26 cellular contexts compared by ENCODE assay signal in genomic region chr3:141271279-141272033, GRCh38. TPM values are rescaled to one million over a fixed set of nuclear protein-coding genes. Genes with fewer than 3 reads are reported as not detected.
DNase-seq lines count a peak whose midpoint lies in the region; TF ChIP-seq lines count a peak whose summit lies in the region.
"Had no signal": no experiment of that assay in that cellular context is flagged by ENCODE, and none has a peak within 500 bp of the region (broad histone marks: within the 10 kb centered on the region; RNA-seq: fewer than 3 reads in every experiment).

No MANE protein-coding gene starts in this region.

- TF ChIP-seq CTCF in Caco-2 (IDR thresholded peaks at IDR 0.05; ENCODE audit: insufficient read depth in 1 of 2, low read depth in 1 of 2, low read length in 1 of 2, severe bottlenecking in 1 of 2, unreplicated experiment in 1 of 2) (no peak), osteocyte (IDR thresholded peaks at IDR 0.05) (no peak)

- no peak overlapping the region for H3K27ac ChIP-seq in effector memory CD4-positive, alpha-beta T cell (ENCODE audit: insufficient read depth, low read length, poor library complexity, severe bottlenecking)
- H3K27ac ChIP-seq: foreskin keratinocyte, HL-60, psoas muscle, SK-N-MC, thoracic aorta, VCaP had no signal

- POLR2A ChIA-PET in Caco-2 (lab: Charles Lee) = no interaction called here

- H3K36me3 Mint-ChIP-seq in Caco-2 (ENCODE audit: insufficient read depth, unreplicated experiment) (peaks cover 12% of the 10 kb centered on the region), osteocyte (ENCODE audit: unreplicated experiment) (peaks cover 6% of the 10 kb centered on the region)
- H3K36me3 Mint-ChIP-seq in activated naive CD4-positive, alpha-beta T cell treated with anti-CD3 and anti-CD28 coated beads for 36 hours (ENCODE audit: low read depth) = peaks cover 2% of the 10 kb centered on the region

- H3K4me1 ChIP-seq in Caco-2 = peaks cover 29% of the 10 kb centered on the region
- H3K4me1 ChIP-seq in effector memory CD4-positive, alpha-beta T cell (ENCODE audit: control insufficient read depth, insufficient read depth, low read length, poor library complexity, severe bottlenecking) = peaks cover 20% of the 10 kb centered on the region

- no peaks in the 10 kb centered on the region; the same call in 1 of the 2 replicates for H3K36me3 ChIP-seq in Caco-2 (ENCODE audit: control insufficient read depth, insufficient read depth, low read length)
- no peaks in the 10 kb centered on the region for H3K36me3 ChIP-seq in effector memory CD4-positive, alpha-beta T cell (ENCODE audit: control insufficient read depth, insufficient read depth, low read length)
- H3K36me3 ChIP-seq: thoracic aorta had no signal

- H3K4me3 Mint-ChIP-seq in Caco-2 (ENCODE audit: unreplicated experiment) = no peak overlapping the region
- H3K4me3 Mint-ChIP-seq in osteocyte (ENCODE audit: unreplicated experiment) = no peak overlapping the region
- no peak overlapping the region for H3K4me3 Mint-ChIP-seq in activated naive CD4-positive, alpha-beta T cell treated with anti-CD3 and anti-CD28 coated beads for 36 hours
- H3K4me3 Mint-ChIP-seq: activated CD4-positive, alpha-beta T cell treated with anti-CD3 and anti-CD28 coated beads, Interleukin-2, amount 10 ng/mL, durations not matched to agents 7 days and 5 days; neural crest cell had no signal

- BruUV-seq in Caco-2 (replicated peaks; lab: Mats Ljungman, UMichigan) = no TSS peak

- peaks cover 27% of the 10 kb centered on the region for H3K4me1 Mint-ChIP-seq in Caco-2 (ENCODE audit: low read depth, unreplicated experiment)
- peaks cover 28% of the 10 kb centered on the region for H3K4me1 Mint-ChIP-seq in osteocyte (ENCODE audit: unreplicated experiment)
- peaks cover 38% of the 10 kb centered on the region for H3K4me1 Mint-ChIP-seq in activated naive CD4-positive, alpha-beta T cell treated with anti-CD3 and anti-CD28 coated beads for 36 hours (ENCODE audit: low read depth)

- intact Hi-C loops in Caco-2 (cut with micrococcal nuclease; ENCODE audit: unreplicated experiment) = no loop called here
- intact Hi-C loops in activated naive CD4-positive, alpha-beta T cell treated with anti-CD3 and anti-CD28 coated beads for 36 hours (cut with micrococcal nuclease) = loop anchor here (10.0 kb wide), 1 partner anchor 257 kb away; no protein-coding TSS in a partner anchor

- H3K27me3 Mint-ChIP-seq in Caco-2 (ENCODE audit: insufficient read depth, unreplicated experiment) (no peaks in the 10 kb centered on the region), osteocyte (ENCODE audit: unreplicated experiment) (no peaks in the 10 kb centered on the region)
- H3K27me3 Mint-ChIP-seq in activated naive CD4-positive, alpha-beta T cell treated with anti-CD3 and anti-CD28 coated beads for 36 hours (ENCODE audit: low read depth) = no peaks in the 10 kb centered on the region
- H3K27me3 Mint-ChIP-seq: activated CD4-positive, alpha-beta T cell treated with anti-CD3 and anti-CD28 coated beads, Interleukin-2, amount 10 ng/mL, durations not matched to agents 7 days and 5 days had no signal

- CTCF ChIA-PET in Caco-2 (lab: Charles Lee) = interaction anchor here (0.5 to 1.5 kb wide), 3 partner anchors 32 to 216 kb away, joined by 5 to 7 read pairs (median 6); partner anchors contain the start of genes PXYLP1 and RASA2
- CTCF ChIA-PET in activated naive CD4-positive, alpha-beta T cell treated with anti-CD3 and anti-CD28 coated beads for 36 hours (lab: Charles Lee) = interaction anchor here (0.7 to 2.7 kb wide), 10 partner anchors 8 to 183 kb away, joined by 3 to 11 read pairs (median 4); partner anchors contain the start of gene PXYLP1

- H3K27ac Mint-ChIP-seq in Caco-2 (ENCODE audit: unreplicated experiment) = peak overlapping the region; percentile 72
- no peak overlapping the region for H3K27ac Mint-ChIP-seq in osteocyte (ENCODE audit: unreplicated experiment)
- H3K27ac Mint-ChIP-seq in activated naive CD4-positive, alpha-beta T cell treated with anti-CD3 and anti-CD28 coated beads for 36 hours = no peak overlapping the region
- H3K27ac Mint-ChIP-seq: activated CD4-positive, alpha-beta T cell treated with anti-CD3 and anti-CD28 coated beads, Interleukin-2, amount 10 ng/mL, durations not matched to agents 7 days and 5 days had no signal

- H3K9me3 Mint-ChIP-seq in Caco-2 (ENCODE audit: unreplicated experiment) (no peaks in the 10 kb centered on the region), osteocyte (ENCODE audit: unreplicated experiment) (no peaks in the 10 kb centered on the region)
- H3K9me3 Mint-ChIP-seq in activated naive CD4-positive, alpha-beta T cell treated with anti-CD3 and anti-CD28 coated beads for 36 hours = no peaks in the 10 kb centered on the region
- H3K9me3 Mint-ChIP-seq: activated CD4-positive, alpha-beta T cell treated with anti-CD3 and anti-CD28 coated beads, Interleukin-2, amount 10 ng/mL, durations not matched to agents 7 days and 5 days; neural crest cell had no signal

- DNase-seq in Caco-2 = peak; percentile 45 to 60
- peak; percentile 76 for DNase-seq in NCI-H1092 (lab: John Stamatoyannopoulos, UW)
- DNase-seq in SHP77 (lab: John Stamatoyannopoulos, UW) = peak; percentile 57 to 64
- peak; percentile 65 for DNase-seq in osteocyte (ENCODE audit: extremely low spot score, unreplicated experiment)
- DNase-seq in activated naive CD4-positive, alpha-beta T cell treated with anti-CD3 and anti-CD28 coated beads for 36 hours = no peak
- no peak for DNase-seq in effector memory CD4-positive, alpha-beta T cell
- DNase-seq in globus pallidus (ENCODE audit: low spot score) = no peak
- DNase-seq: activated CD4-positive, alpha-beta T cell treated with anti-CD3 and anti-CD28 coated beads, Interleukin-2, amount 10 ng/mL, durations not matched to agents 7 days and 5 days; activated CD8-positive, alpha-beta memory T cell treated with anti-CD3 and anti-CD28 coated beads, Interleukin-2, amount 50 U/mL, for 48 hours; activated effector memory CD4-positive, alpha-beta T cell treated with Interleukin-2 at 50 U/mL for 16 hours; cerebellar nuclear complex; effector CD8-positive, alpha-beta T cell; foreskin keratinocyte; IMR-90; left ventricle myocardium superior; NK-92 treated with Interleukin-12 subunit alpha and Interleukin-12 subunit beta, amount 100 ng/mL, for 24 hours; psoas muscle; stimulated activated CD4-positive, alpha-beta T cell treated with anti-CD3 and anti-CD28 coated beads, Interleukin-4, amount 100 ng/mL, for 1 hour; stimulated activated naive CD4-positive, alpha-beta T cell; T-helper 2 cell had no signal

- no peaks in the 10 kb centered on the region for H3K9me3 ChIP-seq in Caco-2
- H3K9me3 ChIP-seq in effector memory CD4-positive, alpha-beta T cell (ENCODE audit: control insufficient read depth, low read length) = no peaks in the 10 kb centered on the region
- H3K9me3 ChIP-seq: psoas muscle, thoracic aorta had no signal

- no peak overlapping the region for H3K4me3 ChIP-seq in Caco-2 (ENCODE audit: low read depth, low read length)
- H3K4me3 ChIP-seq in effector memory CD4-positive, alpha-beta T cell (ENCODE audit: insufficient read depth, low read depth, low read length, poor library complexity, severe bottlenecking) = no peak overlapping the region
- H3K4me3 ChIP-seq: psoas muscle, SK-N-MC, smooth muscle cell, thoracic aorta had no signal

- H3K27me3 ChIP-seq in Caco-2 (replicated peaks; ENCODE audit: control insufficient read depth, insufficient read depth, low read length) = no peaks in the 10 kb centered on the region
- H3K27me3 ChIP-seq in effector memory CD4-positive, alpha-beta T cell (replicated peaks; ENCODE audit: control insufficient read depth, insufficient read depth, low read length, poor library complexity, severe bottlenecking) = no peaks in the 10 kb centered on the region

RNA-seq across cellular contexts. Expression of gene PXYLP1, which starts 39.8 kb away (rescaled TPM):
- total RNA-seq in Caco-2 (2022) (22.8 and 24.6 TPM in 2 replicates), osteocyte (21.2 and 21.9 TPM in 2 replicates)
- total RNA-seq in activated naive CD4-positive, alpha-beta T cell treated with anti-CD3 and anti-CD28 coated beads for 36 hours = 1 to 10 TPM; 8.4 to 9.7 TPM

Comparison
In these comparisons a context has a peak if more than half of its experiments do, and no peak if none do; other contexts are left out.
1. DNase-seq: peak in Caco-2 (2 of 2), NCI-H1092 (single experiment), SHP77 (2 of 2) and osteocyte (single experiment); none in activated naive CD4-positive, alpha-beta T cell treated with anti-CD3 and anti-CD28 coated beads for 36 hours (single experiment), effector memory CD4-positive, alpha-beta T cell (0 of 3) and globus pallidus (single experiment).